Comparison of ENCODE assay signal across 10 cellular contexts in genomic region chr3:113151475-113152031, GRCh38.
DNase-seq lines count a peak whose midpoint lies in the region; ATAC-seq and TF ChIP-seq lines count a peak whose summit lies in the region.
"Had no signal": no experiment of that assay in that cellular context is flagged by ENCODE, and none has a peak within 500 bp of the region (broad histone marks: within the 10 kb centered on the region; RNA-seq: fewer than 3 reads in every experiment).

No MANE protein-coding gene starts in this region.

- H3K27ac ChIP-seq in rectal smooth muscle tissue (ENCODE audit: low read depth, low read length): peak overlapping the region; percentile 91

- peaks cover 63% of the 10 kb centered on the region for H3K4me1 ChIP-seq in rectal smooth muscle tissue (ENCODE audit: control insufficient read depth, insufficient read depth, low read length)

- H3K27me3 ChIP-seq in rectal smooth muscle tissue (ENCODE audit: control insufficient read depth, insufficient read depth, low read length): no peaks in the 10 kb centered on the region

- ATAC-seq in HG02981 (IDR thresholded peaks at IDR 0.05; ENCODE audit: unreplicated experiment): no peak

- no peak overlapping the region for H3K9ac ChIP-seq in rectal smooth muscle tissue (ENCODE audit: low read length)

- DNase-seq in DMS79 treated with DMSO at 0.1 percent for 48 hours (lab: John Stamatoyannopoulos, UW) (peak; percentile 85), NCI-H345 (lab: John Stamatoyannopoulos, UW) (peak; percentile 56), foreskin fibroblast (peak; percentile 9 to 30), NCI-H1105 treated with DMSO at 0.1 percent for 48 hours (lab: John Stamatoyannopoulos, UW) (no peak), NCI-H1930 (lab: John Stamatoyannopoulos, UW) (no peak)
- no peak for DNase-seq in stimulated activated CD4-positive, alpha-beta T cell treated with anti-CD3 and anti-CD28 coated beads, Interleukin-4, amount 100 ng/mL, for 24 hours
- DNase-seq: activated CD4-positive, alpha-beta memory T cell treated with anti-CD3 and anti-CD28 coated beads, Interleukin-2, amount 10 ng/mL, durations not matched to agents 7 days and 5 days; HFFc6 had no signal

- TF ChIP-seq CTCF in foreskin fibroblast (IDR thresholded peaks at IDR 0.05; ENCODE audit: low read depth, low read length): no peak

- no peaks in the 10 kb centered on the region for H3K36me3 ChIP-seq in rectal smooth muscle tissue (ENCODE audit: control insufficient read depth, insufficient read depth, low read length)

- H3K4me3 ChIP-seq in foreskin fibroblast (ENCODE audit: low read depth in 1 of 2, low read length in 2 of 2) (no peak overlapping the region), rectal smooth muscle tissue (ENCODE audit: low read length) (no peak overlapping the region)

Comparison
In these comparisons a context has a peak if more than half of its experiments do, and no peak if none do; other contexts are left out.
1. DNase-seq: peak in DMS79 treated with DMSO at 0.1 percent for 48 hours (single experiment), NCI-H345 (single experiment) and foreskin fibroblast (2 of 2); none in NCI-H1105 treated with DMSO at 0.1 percent for 48 hours (single experiment), NCI-H1930 (0 of 2) and stimulated activated CD4-positive, alpha-beta T cell treated with anti-CD3 and anti-CD28 coated beads, Interleukin-4, amount 100 ng/mL, for 24 hours (single experiment).